17 cellular contexts compared by ENCODE assay signal in the genomic region with DNA sequence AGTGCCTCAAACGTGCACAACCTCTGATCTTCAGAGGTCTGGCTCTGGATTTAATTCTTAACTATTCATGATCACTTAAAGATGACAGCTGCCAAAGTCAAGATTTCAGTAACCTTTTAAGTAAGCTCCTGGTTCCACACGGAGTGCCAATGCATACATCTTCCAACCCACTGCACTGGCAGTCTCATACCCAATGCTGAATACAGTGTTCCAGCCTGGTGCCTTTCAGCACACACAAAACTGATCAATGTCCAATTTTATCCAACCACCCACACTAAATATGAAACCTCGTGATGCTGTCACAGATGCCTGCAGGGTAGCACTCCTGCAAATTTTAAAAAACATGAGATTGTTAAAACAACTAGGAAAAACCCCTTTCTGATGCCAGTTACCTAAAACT.
DNase-seq lines count a peak whose midpoint lies in the region; ATAC-seq, FAIRE-seq and TF ChIP-seq lines count a peak whose summit lies in the region.
"Had no signal": no experiment of that assay in that cellular context is flagged by ENCODE, and none has a peak within 500 bp of the region (broad histone marks: within the 10 kb centered on the region; RNA-seq: fewer than 3 reads in every experiment).

No MANE protein-coding gene starts in this region.

- no peak; a peak in 1 of 4 replicates for TF ChIP-seq POLR2A in HepG2 (IDR thresholded peaks at IDR 0.05; ENCODE audit: insufficient read depth in 1 of 2, low read depth in 2 of 2, low read length in 2 of 2)

- H3K27ac ChIP-seq in C4-2B (peak overlapping the region; percentile 45; the same call in 1 of the 2 replicates), Panc1 (ENCODE audit: low read length) (0 out of 2 replicates have a peak overlapping the region, but pooled peaks have one; percentile 13), HepG2 (ENCODE audit: extremely low read length, insufficient read depth, low read length) (no peak overlapping the region), subcutaneous abdominal adipose tissue (ENCODE audit: low read depth, low read length) (peak overlapping the region; percentile 43), endodermal cell (ENCODE audit: low read depth, low read length) (no peak overlapping the region)
- H3K27ac ChIP-seq: KMS-11 had no signal

- TF ChIP-seq RAD21 in HepG2 (CRISPR knock-in tag; IDR thresholded peaks at IDR 0.05) = no peak

- no peaks in the 10 kb centered on the region for H3K36me3 Mint-ChIP-seq in activated CD8-positive, alpha-beta T cell treated with anti-CD3 and anti-CD28 coated beads, Interleukin-2, amount 10 ng/mL, durations not matched to agents 7 days and 5 days (ENCODE audit: low read depth)
- no peaks in the 10 kb centered on the region for H3K36me3 Mint-ChIP-seq in immature natural killer cell
- H3K36me3 Mint-ChIP-seq in endodermal cell (ENCODE audit: low read depth) = no peaks in the 10 kb centered on the region

- H2AFZ ChIP-seq in HepG2 (ENCODE audit: low read length) = no peak overlapping the region

- in situ Hi-C loops in Panc1 (cut with HindIII; ENCODE audit: low pct_unique_long_range_greater_than_20kb, low sequenced_read_pairs) = no loop called here
- in situ Hi-C loops in HepG2 (cut with HindIII; ENCODE audit: extremely low pct_ligation_motif_present, low pct_unique_long_range_greater_than_20kb) = no loop called here

- 85% methylated on average over 3 of the region's 3 CpGs for WGBS in HepG2 (ENCODE audit: low lambda C conversion rate)
- 85 to 90% methylated on average over 3 of the region's 3 CpGs for WGBS in endodermal cell (ENCODE audit: insufficient coverage in 1 of 2, insufficient read length in 1 of 2), 2 experiments

- H4K20me1 ChIP-seq in HepG2 (ENCODE audit: insufficient read depth, low read length) = peaks cover 53% of the 10 kb centered on the region

- no peak overlapping the region for H3K27ac Mint-ChIP-seq in activated CD8-positive, alpha-beta T cell treated with anti-CD3 and anti-CD28 coated beads, Interleukin-2, amount 10 ng/mL, durations not matched to agents 7 days and 5 days
- H3K27ac Mint-ChIP-seq in immature natural killer cell (peak overlapping the region in 1 of 6 donors; percentile 10), endodermal cell (no peak overlapping the region)

- peaks cover 93% of the 10 kb centered on the region for H3K79me2 ChIP-seq in HepG2 (ENCODE audit: insufficient read depth, low read length)

- H3K4me3 ChIP-seq in Panc1 (ENCODE audit: low read depth in 2 of 2, low read length in 2 of 2) = no peak overlapping the region
- H3K4me3 ChIP-seq in HepG2 (replicated peaks in 1 of 3; ENCODE audit: insufficient read depth in 1 of 3, low read depth in 2 of 3, low read length in 3 of 3) = no peak overlapping the region
- no peak overlapping the region for H3K4me3 ChIP-seq in subcutaneous abdominal adipose tissue (ENCODE audit: low read depth in 1 of 5, low read length in 5 of 5)
- no peak overlapping the region for H3K4me3 ChIP-seq in endodermal cell (ENCODE audit: low read length)

- no peaks in the 10 kb centered on the region for H3K9me3 Mint-ChIP-seq in activated CD8-positive, alpha-beta T cell treated with anti-CD3 and anti-CD28 coated beads, Interleukin-2, amount 10 ng/mL, durations not matched to agents 7 days and 5 days (ENCODE audit: insufficient read depth)
- H3K9me3 Mint-ChIP-seq in immature natural killer cell (no peaks in the 10 kb centered on the region), endodermal cell (no peaks in the 10 kb centered on the region)

- CTCF ChIA-PET in Panc1 (lab: Charles Lee) = no interaction called here
- CTCF ChIA-PET in HepG2 (lab: Yijun Ruan, JAX; ENCODE audit: low intra/inter-chr PET ratio, low total read pairs) = no interaction called here
- CTCF ChIA-PET in activated CD8-positive, alpha-beta T cell treated with anti-CD3 and anti-CD28 coated beads, Interleukin-2, amount 10 ng/mL, durations not matched to agents 7 days and 5 days (lab: Charles Lee) = no interaction called here

- no peaks in the 10 kb centered on the region for H3K27me3 ChIP-seq in Panc1 (ENCODE audit: control insufficient read depth, insufficient read depth, low read length)
- H3K27me3 ChIP-seq in HepG2 (ENCODE audit: control insufficient read depth in 1 of 2, insufficient read depth in 2 of 2, low read length in 2 of 2) = no peaks in the 10 kb centered on the region
- no peaks in the 10 kb centered on the region for H3K27me3 ChIP-seq in subcutaneous abdominal adipose tissue (ENCODE audit: control insufficient read depth in 5 of 5, insufficient read depth in 4 of 5, low read length in 5 of 5)
- H3K27me3 ChIP-seq in endodermal cell (ENCODE audit: control insufficient read depth, insufficient read depth, low read length, poor library complexity, severe bottlenecking) = no peaks in the 10 kb centered on the region

- DNase-seq in Panc1 (ENCODE audit: low read depth, low spot score) (no peak), HepG2 (ENCODE audit: low spot score) (no peak), immature natural killer cell (no peak), endodermal cell (no peak)
- no peak for DNase-seq in activated CD8-positive, alpha-beta T cell treated with anti-CD3 and anti-CD28 coated beads, Interleukin-2, amount 10 ng/mL, durations not matched to agents 7 days and 5 days
- DNase-seq: C1 segment of cervical spinal cord, DMS79, HCEC 1CT, NCI-H1417 treated with DMSO at 0.1 percent for 48 hours, NCI-H1930, NCI-H226, NCI-H524 treated with DMSO at 0.1 percent for 48 hours had no signal

- intact Hi-C loops in Panc1 (cut with micrococcal nuclease; ENCODE audit: unreplicated experiment) = loop anchor here (5.0 kb wide), 1 partner anchor 513 kb away; no protein-coding TSS in a partner anchor
- intact Hi-C loops in HepG2 (cut with micrococcal nuclease; ENCODE audit: unreplicated experiment) = loop anchor here (10.0 kb wide), 1 partner anchor 515 kb away; no protein-coding TSS in a partner anchor

- H3K9me3 ChIP-seq in Panc1 (ENCODE audit: control insufficient read depth, insufficient read depth, low read depth, low read length) (no peaks in the 10 kb centered on the region), HepG2 (ENCODE audit: low read length) (no peaks in the 10 kb centered on the region), subcutaneous abdominal adipose tissue (ENCODE audit: control insufficient read depth in 5 of 5, low read length in 5 of 5) (no peaks in the 10 kb centered on the region), endodermal cell (ENCODE audit: control insufficient read depth, low read length) (no peaks in the 10 kb centered on the region)

- no peaks in the 10 kb centered on the region for H3K27me3 Mint-ChIP-seq in activated CD8-positive, alpha-beta T cell treated with anti-CD3 and anti-CD28 coated beads, Interleukin-2, amount 10 ng/mL, durations not matched to agents 7 days and 5 days (ENCODE audit: low read depth)
- H3K27me3 Mint-ChIP-seq in immature natural killer cell (ENCODE audit: low read depth in 3 of 3) = no peaks in the 10 kb centered on the region
- H3K27me3 Mint-ChIP-seq in endodermal cell (ENCODE audit: insufficient read depth) = no peaks in the 10 kb centered on the region

- H3K4me2 ChIP-seq in HepG2 (ENCODE audit: low read depth, low read length) = no peak overlapping the region
- H3K4me2 ChIP-seq: KMS-11 had no signal

- TF ChIP-seq CTCF in C4-2B (conservative IDR thresholded peaks at IDR 0.05) (no peak), Panc1 (IDR thresholded peaks at IDR 0.05) (no peak), HepG2 (CRISPR knock-in tag; IDR thresholded peaks at IDR 0.05) (no peak), endodermal cell (conservative IDR thresholded peaks at IDR 0.05) (no peak)

- no peak overlapping the region for H3K4me3 Mint-ChIP-seq in activated CD8-positive, alpha-beta T cell treated with anti-CD3 and anti-CD28 coated beads, Interleukin-2, amount 10 ng/mL, durations not matched to agents 7 days and 5 days
- no peak overlapping the region for H3K4me3 Mint-ChIP-seq in immature natural killer cell
- no peak overlapping the region for H3K4me3 Mint-ChIP-seq in endodermal cell

- BruUV-seq in Panc1 (replicated peaks; lab: Mats Ljungman, UMichigan) = no TSS peak
- no TSS peak for BruUV-seq in HepG2 (replicated peaks; lab: Mats Ljungman, UMichigan)

- H3K36me3 ChIP-seq in Panc1 (ENCODE audit: control insufficient read depth, insufficient read depth, low read length) (no peaks in the 10 kb centered on the region), HepG2 (replicated peaks in 1 of 2; ENCODE audit: control insufficient read depth in 1 of 2, insufficient read depth in 2 of 2, low read length in 2 of 2) (peaks cover 7 to 18% of the 10 kb centered on the region in 2 experiments), subcutaneous abdominal adipose tissue (ENCODE audit: control insufficient read depth in 5 of 5, insufficient read depth in 5 of 5, low read length in 5 of 5) (no peaks in the 10 kb centered on the region), endodermal cell (ENCODE audit: control insufficient read depth, insufficient read depth, low read length) (no peaks in the 10 kb centered on the region)

- TF ChIP-seq EP300 in HepG2 (IDR thresholded peaks at IDR 0.05; ENCODE audit: low read depth in 2 of 2, low read length in 2 of 2) (no peak), HepG2 (CRISPR knock-in tag; IDR thresholded peaks at IDR 0.05; ENCODE audit: borderline replicate concordance) (no peak)

- no peak for FAIRE-seq in HepG2 (lab: Jason Lieb, UNC)

- POLR2A ChIA-PET in Panc1 (lab: Charles Lee) (no interaction called here), HepG2 (lab: Yijun Ruan, JAX) (interaction anchor here (1.0 kb wide), 1 partner anchor 332 kb away, joined by 3 read pairs; no protein-coding TSS in a partner anchor)
- POLR2A ChIA-PET in activated CD8-positive, alpha-beta T cell treated with anti-CD3 and anti-CD28 coated beads, Interleukin-2, amount 10 ng/mL, durations not matched to agents 7 days and 5 days (lab: Charles Lee) = no interaction called here

- peaks cover 4% of the 10 kb centered on the region for H3K4me1 Mint-ChIP-seq in activated CD8-positive, alpha-beta T cell treated with anti-CD3 and anti-CD28 coated beads, Interleukin-2, amount 10 ng/mL, durations not matched to agents 7 days and 5 days (ENCODE audit: low read depth)
- H3K4me1 Mint-ChIP-seq in immature natural killer cell (peaks cover 11 to 16% of the 10 kb centered on the region in 2 donors), endodermal cell (no peaks in the 10 kb centered on the region)

- peaks cover 14% of the 10 kb centered on the region; the same call in 1 of the 2 replicates for H3K4me1 ChIP-seq in Panc1 (ENCODE audit: control insufficient read depth, insufficient read depth, low read length)
- H3K4me1 ChIP-seq in HepG2 (ENCODE audit: insufficient read depth, low read length) = peaks cover 58% of the 10 kb centered on the region
- H3K4me1 ChIP-seq in subcutaneous abdominal adipose tissue (ENCODE audit: control insufficient read depth in 5 of 5, insufficient read depth in 5 of 5, low read length in 5 of 5) = peaks cover 0 to 42% (median 20%) of the 10 kb centered on the region in 5 donors
- H3K4me1 ChIP-seq in endodermal cell (ENCODE audit: control insufficient read depth, insufficient read depth, low read length) = no peaks in the 10 kb centered on the region

- no peak overlapping the region for H3K9ac ChIP-seq in HepG2 (ENCODE audit: insufficient read depth, low read depth, low read length)
- H3K9ac ChIP-seq in subcutaneous abdominal adipose tissue (ENCODE audit: low read length in 5 of 5) = no peak overlapping the region
- H3K9ac ChIP-seq in endodermal cell (ENCODE audit: extremely low read depth, low read length, poor library complexity, severe bottlenecking) = no peak overlapping the region
- H3K9ac ChIP-seq: KMS-11 had no signal

- ATAC-seq in Panc1 (no peak), HepG2 (peak; percentile 70), HG03039 (IDR thresholded peaks at IDR 0.05; ENCODE audit: unreplicated experiment) (no peak)
- no peak for ATAC-seq in activated CD8-positive, alpha-beta T cell treated with anti-CD3 and anti-CD28 coated beads, Interleukin-2, amount 10 ng/mL, durations not matched to agents 7 days and 5 days
- ATAC-seq: Right ventricle myocardium inferior had no signal

Comparison
In these comparisons a context has a peak if more than half of its experiments do, and no peak if none do; other contexts are left out.
1. H3K27ac ChIP-seq: peak in C4-2B (single experiment), Panc1 (single experiment) and subcutaneous abdominal adipose tissue (single experiment); none in HepG2 (single experiment) and endodermal cell (single experiment).